ENCODE assay signal across 1 cellular context in genomic region chr16:49528035-49528434, GRCh38.
TF ChIP-seq lines count a peak whose summit lies in the region.

No MANE protein-coding gene starts in this region.

TF ChIP-seq in SK-N-SH, 30 proteins besides CTCF, POLR2A, EP300 and RAD21 (continued from another document):
- peak; percentile 63 for TF ChIP-seq PBX3 (IDR thresholded peaks at IDR 0.05)
- TF ChIP-seq GABPA (IDR thresholded peaks at IDR 0.05; ENCODE audit: low read depth) = no peak
- peak; percentile 52; the same call in 1 of the 2 replicates for TF ChIP-seq RCOR1 (IDR thresholded peaks at IDR 0.05; ENCODE audit: low read length)
- TF ChIP-seq ELF1 (IDR thresholded peaks at IDR 0.05) = no peak
- TF ChIP-seq RXRA (IDR thresholded peaks at IDR 0.05; ENCODE audit: borderline replicate concordance, low read depth) = no peak
- TF ChIP-seq RFX5 (IDR thresholded peaks at IDR 0.05; ENCODE audit: low read length) = no peak
- no peak for TF ChIP-seq NRF1 (IDR thresholded peaks at IDR 0.05; ENCODE audit: low read depth, low read length)
- TF ChIP-seq JUND (IDR thresholded peaks at IDR 0.05) = no peak
- TF ChIP-seq EZH2phosphoT487 (IDR thresholded peaks at IDR 0.05; ENCODE audit: borderline replicate concordance, low read depth) = no peak
- no peak for TF ChIP-seq SIN3A (IDR thresholded peaks at IDR 0.05; ENCODE audit: borderline replicate concordance, low read depth, low read length)
- no peak for TF ChIP-seq FOXJ3 (CRISPR knock-in tag; IDR thresholded peaks at IDR 0.05)
- TF ChIP-seq CHD2 (IDR thresholded peaks at IDR 0.05; ENCODE audit: low read length, partially characterized antibody) = peak; percentile 47
- TF ChIP-seq FOSL2 (IDR thresholded peaks at IDR 0.05; ENCODE audit: borderline replicate concordance, low read depth) = no peak
- no peak for TF ChIP-seq MEF2A (IDR thresholded peaks at IDR 0.05; ENCODE audit: borderline replicate concordance, low read depth)
